ENCODE assay signal across 20 cellular contexts in the genomic region with DNA sequence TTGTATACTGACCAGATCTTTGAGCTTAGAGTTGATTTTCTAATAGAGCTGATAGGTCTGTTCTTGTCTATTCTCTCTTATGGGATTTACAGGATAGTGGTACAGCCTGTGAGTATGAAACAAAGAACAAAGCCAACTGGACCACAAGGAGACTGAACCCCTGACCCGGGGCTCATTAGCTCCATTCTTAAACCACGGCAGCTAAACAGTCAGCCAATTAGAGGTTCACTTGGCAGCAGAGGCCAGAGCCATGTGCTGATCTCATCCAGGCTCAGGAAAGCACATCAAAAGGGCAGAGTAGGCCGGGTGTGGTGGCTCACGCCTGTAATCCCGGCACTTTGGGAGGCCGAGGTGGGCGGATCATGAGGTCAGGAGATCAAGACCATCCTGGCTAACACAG.
"Had no signal": no experiment of that assay in that cellular context is flagged by ENCODE, and none has a peak within 500 bp of the region (broad histone marks: within the 10 kb centered on the region; RNA-seq: fewer than 3 reads in every experiment).

No MANE protein-coding gene starts in this region.

- H3K4me3 ChIP-seq: ascending aorta had no signal

- ATAC-seq: activated naive CD8-positive, alpha-beta T cell treated with anti-CD3 and anti-CD28 coated beads, Interleukin-2, amount 50 U/mL, for 24 hours; left ventricle myocardium superior; natural killer cell; right cardiac atrium; T-helper 17 cell had no signal

- H3K27me3 Mint-ChIP-seq: activated CD4-positive, alpha-beta T cell treated with anti-CD3 and anti-CD28 coated beads, Interleukin-2, amount 10 ng/mL, durations not matched to agents 7 days and 5 days; activated naive CD8-positive, alpha-beta T cell treated with anti-CD3 and anti-CD28 coated beads, Interleukin-2, amount 50 U/mL, for 24 hours; T-helper 17 cell; type B pancreatic cell had no signal

- H3K9me3 Mint-ChIP-seq: activated B cell treated with CpG ODN at 0.5 μM for 24 hours; activated CD4-positive, alpha-beta T cell treated with anti-CD3 and anti-CD28 coated beads, Interleukin-2, amount 10 ng/mL, durations not matched to agents 7 days and 5 days; activated naive CD8-positive, alpha-beta T cell treated with anti-CD3 and anti-CD28 coated beads, Interleukin-2, amount 50 U/mL, for 24 hours; activated T-helper 1 cell treated with anti-CD3 and anti-CD28 coated beads, Interleukin-12 subunit alpha, Interleukin-12 subunit beta, Interleukin-2, Interleukin-4 antibody, amounts not matched to agents 30 ng/mL and 10 ng/mL and 1 ng/mL, durations not matched to agents 14 hours and 24 hours and 36 hours; endodermal cell; memory B cell; natural killer cell had no signal

- DNase-seq: activated B cell treated with CpG ODN at 0.5 μM for 24 hours; activated CD4-positive, alpha-beta T cell treated with anti-CD3 and anti-CD28 coated beads, Interleukin-2, amount 10 ng/mL, durations not matched to agents 7 days and 5 days; activated naive CD4-positive, alpha-beta T cell treated with Interleukin-2 at 50 U/mL for 16 hours; activated naive CD8-positive, alpha-beta T cell treated with anti-CD3 and anti-CD28 coated beads, Interleukin-2, amount 50 U/mL, for 24 hours; endodermal cell; hypothalamus; kidney glomerular epithelial cell; left ventricle myocardium superior; natural killer cell; nucleus accumbens; right cardiac atrium; small intestine; stimulated activated CD4-positive, alpha-beta T cell treated with anti-CD3 and anti-CD28 coated beads, Interleukin-4, amount 100 ng/mL, for 4 hours; stimulated activated CD8-positive, alpha-beta memory T cell treated with anti-CD3 and anti-CD28 coated beads, Interleukin-4, amount 100 ng/mL, for 48 hours; stimulated activated naive CD4-positive, alpha-beta T cell treated with Interleukin-2 at 50 U/mL for 16 hours; T-helper 17 cell had no signal

- H3K27ac Mint-ChIP-seq: activated B cell treated with CpG ODN at 0.5 μM for 24 hours; activated CD4-positive, alpha-beta T cell treated with anti-CD3 and anti-CD28 coated beads, Interleukin-2, amount 10 ng/mL, durations not matched to agents 7 days and 5 days; activated naive CD8-positive, alpha-beta T cell treated with anti-CD3 and anti-CD28 coated beads, Interleukin-2, amount 50 U/mL, for 24 hours; activated T-helper 1 cell treated with anti-CD3 and anti-CD28 coated beads, Interleukin-12 subunit alpha, Interleukin-12 subunit beta, Interleukin-2, Interleukin-4 antibody, amounts not matched to agents 30 ng/mL and 10 ng/mL and 1 ng/mL, durations not matched to agents 14 hours and 24 hours and 36 hours; endodermal cell; memory B cell; natural killer cell; T-helper 17 cell; type B pancreatic cell had no signal

- H3K4me3 Mint-ChIP-seq: activated B cell treated with CpG ODN at 0.5 μM for 24 hours; activated CD4-positive, alpha-beta T cell treated with anti-CD3 and anti-CD28 coated beads, Interleukin-2, amount 10 ng/mL, durations not matched to agents 7 days and 5 days; activated naive CD8-positive, alpha-beta T cell treated with anti-CD3 and anti-CD28 coated beads, Interleukin-2, amount 50 U/mL, for 24 hours; activated T-helper 1 cell treated with anti-CD3 and anti-CD28 coated beads, Interleukin-12 subunit alpha, Interleukin-12 subunit beta, Interleukin-2, Interleukin-4 antibody, amounts not matched to agents 30 ng/mL and 10 ng/mL and 1 ng/mL, durations not matched to agents 14 hours and 24 hours and 36 hours; endodermal cell; memory B cell; natural killer cell; T-helper 17 cell; type B pancreatic cell had no signal

- H3K36me3 Mint-ChIP-seq: memory B cell, natural killer cell had no signal

- H3K27ac ChIP-seq: ascending aorta had no signal

- H3K9me3 ChIP-seq: ascending aorta had no signal

- H3K4me1 Mint-ChIP-seq: activated B cell treated with CpG ODN at 0.5 μM for 24 hours; activated naive CD8-positive, alpha-beta T cell treated with anti-CD3 and anti-CD28 coated beads, Interleukin-2, amount 50 U/mL, for 24 hours; memory B cell had no signal

- H3K27me3 ChIP-seq: ascending aorta had no signal
